Comparison of ENCODE assay signal across 1 cellular context in genomic region chr17:50151937-50152547, GRCh38.
TF ChIP-seq lines count a peak whose summit lies in the region.

No MANE protein-coding gene starts in this region.

TF ChIP-seq in HepG2, 621 proteins besides CTCF, POLR2A, EP300 and RAD21 (continued from another document and continues in another):
- TF ChIP-seq HOMEZ (CRISPR knock-in tag; IDR thresholded peaks at IDR 0.05; ENCODE audit: low read depth) (peak; percentile 77), NFIB (CRISPR knock-in tag; IDR thresholded peaks at IDR 0.05; ENCODE audit: borderline replicate concordance) (no peak), ASH2L (IDR thresholded peaks at IDR 0.05; ENCODE audit: insufficient read length, low read depth, low read length) (no peak), CHD2 (IDR thresholded peaks at IDR 0.05; ENCODE audit: low read depth, low read length) (no peak), MXD1 (CRISPR knock-in tag; IDR thresholded peaks at IDR 0.05) (no peak), ZSCAN21 (CRISPR knock-in tag; IDR thresholded peaks at IDR 0.05; ENCODE audit: borderline replicate concordance) (peak; percentile 39; the same call in 1 of the 2 replicates), ZSCAN9 (CRISPR knock-in tag; IDR thresholded peaks at IDR 0.05; ENCODE audit: borderline replicate concordance) (peak; percentile 63; the same call in 1 of the 2 replicates), HDAC2 (CRISPR knock-in tag; IDR thresholded peaks at IDR 0.05) (peak; percentile 59; the same call in 1 of the 2 replicates), ZSCAN5A (CRISPR knock-in tag; IDR thresholded peaks at IDR 0.05; ENCODE audit: borderline replicate concordance) (no peak), HOXD1 (CRISPR knock-in tag; IDR thresholded peaks at IDR 0.05) (no peak), FOXK1 (CRISPR knock-in tag; IDR thresholded peaks at IDR 0.05; ENCODE audit: borderline replicate concordance, low read depth) (peak; percentile 47; the same call in 1 of the 2 replicates), DZIP1 (CRISPR knock-in tag; IDR thresholded peaks at IDR 0.05) (no peak), ZNF766 (CRISPR knock-in tag; IDR thresholded peaks at IDR 0.05; ENCODE audit: borderline replicate concordance) (no peak), UBTF (CRISPR knock-in tag; IDR thresholded peaks at IDR 0.05) (peak; percentile 59), PHF5A (CRISPR knock-in tag; IDR thresholded peaks at IDR 0.05; ENCODE audit: low read depth, unreplicated experiment) (no peak), ZFP36L1 (CRISPR knock-in tag; IDR thresholded peaks at IDR 0.05) (no peak), IRF2 (CRISPR knock-in tag; IDR thresholded peaks at IDR 0.05) (peak; percentile 70; the same call in 1 of the 2 replicates), ZNF3 (CRISPR knock-in tag; IDR thresholded peaks at IDR 0.05) (no peak), CERS6 (CRISPR knock-in tag; IDR thresholded peaks at IDR 0.05) (no peak), ZNF143 (CRISPR knock-in tag; IDR thresholded peaks at IDR 0.05) (no peak), GRHL1 (CRISPR knock-in tag; conservative IDR thresholded peaks at IDR 0.05) (no peak), ETV5 (CRISPR knock-in tag; IDR thresholded peaks at IDR 0.05; ENCODE audit: borderline replicate concordance) (peak; percentile 85), ARNT (IDR thresholded peaks at IDR 0.05) (no peak), ZBTB34 (CRISPR knock-in tag; IDR thresholded peaks at IDR 0.05) (no peak), ZNF280B (CRISPR knock-in tag; IDR thresholded peaks at IDR 0.05; ENCODE audit: borderline replicate concordance) (peak; percentile 65; the same call in 1 of the 2 replicates), CREB3 (CRISPR knock-in tag; IDR thresholded peaks at IDR 0.05) (no peak), CREBL2 (CRISPR knock-in tag; IDR thresholded peaks at IDR 0.05; ENCODE audit: borderline replicate concordance) (no peak), ZNF12 (CRISPR knock-in tag; IDR thresholded peaks at IDR 0.05) (no peak), ZNF670 (CRISPR knock-in tag; IDR thresholded peaks at IDR 0.05; ENCODE audit: borderline replicate concordance) (no peak), ZNF816 (CRISPR knock-in tag; IDR thresholded peaks at IDR 0.05; ENCODE audit: borderline replicate concordance) (no peak), EEA1 (CRISPR knock-in tag; IDR thresholded peaks at IDR 0.05; ENCODE audit: borderline replicate concordance) (no peak), MED13 (CRISPR knock-in tag; IDR thresholded peaks at IDR 0.05) (no peak), TP53 (CRISPR knock-in tag; conservative IDR thresholded peaks at IDR 0.05) (no peak), FOXP4 (CRISPR knock-in tag; IDR thresholded peaks at IDR 0.05) (no peak), ZBTB21 (CRISPR knock-in tag; IDR thresholded peaks at IDR 0.05) (no peak), POLR2AphosphoS2 (IDR thresholded peaks at IDR 0.05; ENCODE audit: low read depth, low read length) (no peak), PBX3 (CRISPR knock-in tag; IDR thresholded peaks at IDR 0.05; ENCODE audit: borderline replicate concordance) (no peak), BORCS8-MEF2B (CRISPR knock-in tag; IDR thresholded peaks at IDR 0.05) (peak; percentile 58; the same call in 1 of the 2 replicates), ZNF331 (CRISPR knock-in tag; IDR thresholded peaks at IDR 0.05) (peak; percentile 85; the same call in 1 of the 2 replicates), REL (CRISPR knock-in tag; conservative IDR thresholded peaks at IDR 0.05) (no peak), ZNF644 (CRISPR knock-in tag; IDR thresholded peaks at IDR 0.05; ENCODE audit: low read depth) (no peak), ZNF446 (CRISPR knock-in tag; IDR thresholded peaks at IDR 0.05) (no peak), SMARCC2 (IDR thresholded peaks at IDR 0.05) (no peak), BCL6 (CRISPR knock-in tag; IDR thresholded peaks at IDR 0.05) (peak; percentile 52), PHF21A (CRISPR knock-in tag; IDR thresholded peaks at IDR 0.05) (peak; percentile 61), IKZF1 (IDR thresholded peaks at IDR 0.05) (no peak)
